Comparison of ENCODE assay signal across 17 cellular contexts in the genomic region with DNA sequence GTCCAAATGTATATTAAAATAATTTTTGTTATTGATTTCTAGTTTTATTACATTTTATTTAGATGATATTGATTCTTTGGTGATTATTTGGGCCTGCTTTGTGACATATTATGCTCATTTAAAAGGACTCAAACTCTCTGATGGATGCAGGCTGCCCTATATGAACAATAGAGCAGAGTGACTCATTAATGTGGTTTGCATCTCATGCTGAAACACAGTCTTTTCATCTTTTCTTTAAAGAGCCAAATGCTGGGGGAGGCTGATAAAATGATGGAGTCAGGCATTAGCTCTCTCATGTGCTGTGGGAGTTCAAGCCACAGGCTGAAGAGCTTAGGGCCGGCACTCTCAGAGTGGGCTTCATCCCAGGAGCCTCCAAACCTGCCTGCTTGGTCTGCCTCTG. TPM values are rescaled to one million over a fixed set of nuclear protein-coding genes. Genes with fewer than 3 reads are reported as not detected.
DNase-seq lines count a peak whose midpoint lies in the region; ATAC-seq and TF ChIP-seq lines count a peak whose summit lies in the region.
"Had no signal": no experiment of that assay in that cellular context is flagged by ENCODE, and none has a peak within 500 bp of the region (broad histone marks: within the 10 kb centered on the region; RNA-seq: fewer than 3 reads in every experiment).

No MANE protein-coding gene starts in this region.

- CTCF ChIA-PET in IMR-90 (lab: Yijun Ruan, JAX): interaction anchor here (0.7 kb wide), 1 partner anchor 207 kb away, joined by 4 read pairs; no protein-coding TSS in a partner anchor

- no peaks in the 10 kb centered on the region for H4K20me1 ChIP-seq in IMR-90 (ENCODE audit: insufficient read depth, low read length)
- H4K20me1 ChIP-seq: BLaER1 had no signal

- H3K56ac ChIP-seq in IMR-90 (ENCODE audit: extremely low read depth, insufficient read depth, low read length): no peak overlapping the region

- POLR2A ChIA-PET in IMR-90 (lab: Charles Lee; ENCODE audit: unreplicated experiment): no interaction called here

- peaks cover 21% of the 10 kb centered on the region for H3K27me3 ChIP-seq in IMR-90 (ENCODE audit: control insufficient read depth, insufficient read depth, low read length)
- H3K27me3 ChIP-seq: BLaER1, transverse colon had no signal

- peak; percentile 35 for DNase-seq in EL
- DNase-seq in IMR-90: peak; percentile 52
- DNase-seq in astrocyte of the hippocampus (ENCODE audit: low read depth, low spot score): peak; percentile 80
- peak; percentile 52 for DNase-seq in iris pigment epithelial cell (ENCODE audit: low read depth)
- no peak for DNase-seq in SKM-1 treated with dmso at 0.1 percent for 144 hours (lab: John Stamatoyannopoulos, UW; ENCODE audit: unreplicated experiment)
- no peak for DNase-seq in KG1 (lab: John Stamatoyannopoulos, UW)
- no peak for DNase-seq in GM19238 (ENCODE audit: insufficient read length, low spot score)
- DNase-seq in NCI-H2171 (lab: John Stamatoyannopoulos, UW): no peak
- DNase-seq: activated T-cell treated with anti-CD3 and anti-CD28 coated beads for 4 hours, amniotic stem cell, DMS53, NCI-H446 treated with DMSO at 0.1 percent for 48 hours, retina, transverse colon had no signal

- H3K14ac ChIP-seq in IMR-90 (replicated peaks; ENCODE audit: low read depth, low read length): no peak overlapping the region

- no CpG with 5 or more reads among the region's 1 CpG for WGBS in IMR-90 (ENCODE audit: extremely low coverage in 2 of 2, insufficient read length in 1 of 2), 2 experiments

- H3K4me3 ChIP-seq in IMR-90 (ENCODE audit: insufficient read depth, low read depth, low read length): no peak overlapping the region
- H3K4me3 ChIP-seq: BLaER1, lung, transverse colon had no signal

- in situ Hi-C loops in IMR-90 (cut with MboI; ENCODE audit: low sequenced_read_pairs): no loop called here

- H3K9me1 ChIP-seq in IMR-90 (ENCODE audit: insufficient read depth, low read length): no peaks in the 10 kb centered on the region

- H4K5ac ChIP-seq in IMR-90 (ENCODE audit: low read depth, low read length): no peak overlapping the region

- no peak overlapping the region for H3K18ac ChIP-seq in IMR-90 (ENCODE audit: low read depth, low read length)

- no peak overlapping the region for H3K4ac ChIP-seq in IMR-90 (ENCODE audit: low read depth, low read length)

- H3K79me1 ChIP-seq in IMR-90 (ENCODE audit: low read depth in 1 of 2, low read length in 2 of 2): no peaks in the 10 kb centered on the region

- H3K23ac ChIP-seq in IMR-90 (ENCODE audit: low read depth, low read length): no peak overlapping the region

- H3K9ac ChIP-seq in IMR-90 (ENCODE audit: low read depth, low read length): no peak overlapping the region
- H3K9ac ChIP-seq: BLaER1 had no signal

- no peak overlapping the region for H2BK20ac ChIP-seq in IMR-90 (ENCODE audit: low read depth, low read length)

- intact Hi-C loops in IMR-90 (cut with micrococcal nuclease): no loop called here

- H4K8ac ChIP-seq in IMR-90 (ENCODE audit: low read depth in 2 of 2, low read length in 2 of 2): no peak overlapping the region

- no peaks in the 10 kb centered on the region for H3K9me3 ChIP-seq in IMR-90 (ENCODE audit: control insufficient read depth, insufficient read depth, low read length)
- H3K9me3 ChIP-seq: BLaER1, transverse colon had no signal

- H2AK5ac ChIP-seq in IMR-90 (ENCODE audit: low read depth, low read length): no peak overlapping the region

- H2BK120ac ChIP-seq in IMR-90 (ENCODE audit: low read depth, low read length): no peak overlapping the region

- no peak overlapping the region for H3K4me2 ChIP-seq in IMR-90 (ENCODE audit: low read depth, low read length)
- H3K4me2 ChIP-seq: BLaER1 had no signal

- dilution Hi-C loops in IMR-90 (cut with HindIII; ENCODE audit: low sequenced_read_pairs, unreplicated experiment): no loop called here

- no peak overlapping the region for H2BK5ac ChIP-seq in IMR-90 (ENCODE audit: low read depth, low read length, poor library complexity, severe bottlenecking)

- no peak overlapping the region for H2AFZ ChIP-seq in IMR-90 (replicated peaks; ENCODE audit: low read length, poor library complexity)

- TF ChIP-seq POLR2A in IMR-90 (IDR thresholded peaks at IDR 0.05; ENCODE audit: low read depth, low read length): no peak

- no peaks in the 10 kb centered on the region for H3K4me1 ChIP-seq in IMR-90 (ENCODE audit: control insufficient read depth, insufficient read depth, low read length)
- H3K4me1 ChIP-seq: transverse colon had no signal

- no peak for TF ChIP-seq RAD21 in IMR-90 (IDR thresholded peaks at IDR 0.05; ENCODE audit: low read length)

- TF ChIP-seq CTCF in IMR-90 (conservative IDR thresholded peaks at IDR 0.05; ENCODE audit: low read depth, low read length): no peak

- H3K36me3 ChIP-seq in IMR-90 (ENCODE audit: control insufficient read depth, insufficient read depth, low read length): no peaks in the 10 kb centered on the region
- H3K36me3 ChIP-seq: BLaER1, transverse colon had no signal

- H2BK15ac ChIP-seq in IMR-90 (ENCODE audit: low read depth, low read length): no peak overlapping the region

- ATAC-seq in IMR-90 (ENCODE audit: low read depth): no peak; the same call in 1 of the 2 replicates

- BruUV-seq in IMR-90 (replicated peaks; lab: Mats Ljungman, UMichigan): no TSS peak

- no peak overlapping the region for H3K27ac ChIP-seq in IMR-90 (ENCODE audit: insufficient read depth, low read length)
- H3K27ac ChIP-seq: BLaER1, transverse colon had no signal

- H2AK9ac ChIP-seq in IMR-90 (replicated peaks; ENCODE audit: low read depth, low read length, poor library complexity): no peak overlapping the region

- H4K91ac ChIP-seq in IMR-90 (ENCODE audit: insufficient read depth, low read depth, low read length): no peak overlapping the region

TF ChIP-seq in IMR-90, 13 proteins besides CTCF, POLR2A, EP300 and RAD21:
- TF ChIP-seq MAFK (IDR thresholded peaks at IDR 0.05; ENCODE audit: low read depth, low read length) (no peak), SMC3 (IDR thresholded peaks at IDR 0.05; ENCODE audit: low read depth, low read length) (no peak)

RNA-seq across cellular contexts. Expression of gene PLA1A, which starts 7.2 kb away (rescaled TPM):
- not detected in 2 replicates for total RNA-seq in IMR-90 (2012; rRNA removed)
- not detected in 2 replicates for polyA plus RNA-seq in IMR-90 (2012; rRNA removed)
- not detected in 2 replicates for polyA plus RNA-seq in IMR-90 (2012; cell fraction: cytosol; rRNA removed)
- not detected in 2 replicates for polyA plus RNA-seq in IMR-90 (2012; cell fraction: nucleus; rRNA removed; ENCODE audit: low replicate concordance)

RNA-seq across cellular contexts. Expression of gene ADPRH, which starts 25.6 kb away (rescaled TPM):
- under 0.01 TPM in 2 replicates for total RNA-seq in IMR-90 (2012; rRNA removed)
- 0.06 and 0.12 TPM in 2 replicates for polyA plus RNA-seq in IMR-90 (2012; rRNA removed)
- polyA plus RNA-seq in IMR-90 (2012; cell fraction: cytosol; rRNA removed): 0.07 and 0.12 TPM in 2 replicates
- 0.02 TPM in 2 replicates for polyA plus RNA-seq in IMR-90 (2012; cell fraction: nucleus; rRNA removed; ENCODE audit: low replicate concordance)

RNA-seq across cellular contexts. Expression of gene CD80, which starts 45.5 kb away (rescaled TPM):
- not detected in 2 replicates for total RNA-seq in IMR-90 (2012; rRNA removed)
- polyA plus RNA-seq in IMR-90 (2012; rRNA removed): not detected in 2 replicates
- not detected in 2 replicates for polyA plus RNA-seq in IMR-90 (2012; cell fraction: cytosol; rRNA removed)
- polyA plus RNA-seq in IMR-90 (2012; cell fraction: nucleus; rRNA removed; ENCODE audit: low replicate concordance): not detected in 2 replicates
- total RNA-seq: dermis microvascular lymphatic vessel endothelial cell had no signal

RNA-seq across cellular contexts. Expression of gene POPDC2, which starts 55.5 kb away (rescaled TPM):
- total RNA-seq in IMR-90 (2012; rRNA removed): under 0.01 TPM in 2 replicates
- polyA plus RNA-seq in IMR-90 (2012; rRNA removed): 0.29 and 0.32 TPM in 2 replicates
- polyA plus RNA-seq in IMR-90 (2012; cell fraction: cytosol; rRNA removed): 0.05 and 0.11 TPM in 2 replicates
- polyA plus RNA-seq in IMR-90 (2012; cell fraction: nucleus; rRNA removed; ENCODE audit: low replicate concordance): 1.0 and 2.2 TPM in 2 replicates

Comparison
In these comparisons a context has a peak if more than half of its experiments do, and no peak if none do; other contexts are left out.
1. DNase-seq: peak in EL (single experiment), IMR-90 (single experiment), astrocyte of the hippocampus (single experiment) and iris pigment epithelial cell (single experiment); none in SKM-1 treated with dmso at 0.1 percent for 144 hours (single experiment), KG1 (single experiment), GM19238 (single experiment) and NCI-H2171 (single experiment).